14 cellular contexts compared by ENCODE assay signal in the genomic region with DNA sequence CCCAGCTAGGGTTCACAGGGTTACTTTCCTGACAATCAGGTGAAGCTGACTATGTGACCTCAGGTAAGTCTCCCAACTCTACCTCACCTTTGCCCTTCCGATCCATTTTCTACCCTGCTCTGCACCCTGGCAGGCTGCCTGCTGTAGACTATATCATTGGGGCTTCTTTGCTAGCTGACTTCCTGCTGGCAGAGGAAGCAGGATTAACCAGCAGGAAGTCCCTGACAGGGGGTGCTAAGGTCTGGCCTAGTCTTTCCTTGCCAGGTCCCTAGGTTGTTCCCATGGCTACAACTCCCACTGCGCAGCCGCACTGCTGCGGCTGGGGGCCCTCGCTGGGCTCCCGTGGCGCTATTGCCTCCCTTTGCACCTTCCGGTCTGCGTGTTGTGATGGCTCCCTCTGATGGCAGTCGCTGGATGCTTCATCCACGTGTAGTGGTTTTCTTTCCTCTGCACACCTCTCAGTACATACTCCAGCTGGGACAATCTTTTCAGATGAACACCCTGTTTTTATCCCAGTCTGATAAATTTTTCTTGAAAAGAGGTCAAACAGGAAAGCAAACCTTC.
A peak's percentile ranks its signal among the peaks of the same experiment; 100 is the strongest.
DNase-seq lines count a peak whose midpoint lies in the region; ATAC-seq and TF ChIP-seq lines count a peak whose summit lies in the region.
"Had no signal": no experiment of that assay in that cellular context is flagged by ENCODE, and none has a peak within 500 bp of the region (broad histone marks: within the 10 kb centered on the region; RNA-seq: fewer than 3 reads in every experiment).

No MANE protein-coding gene starts in this region.

- TF ChIP-seq POLR2A in IMR-90 (IDR thresholded peaks at IDR 0.05; ENCODE audit: low read depth, low read length) (no peak), adrenal gland (IDR thresholded peaks at IDR 0.05) (no peak), sigmoid colon (IDR thresholded peaks at IDR 0.05) (no peak)

- WGBS in IMR-90 (ENCODE audit: extremely low coverage in 2 of 2, insufficient read length in 1 of 2), 2 experiments = 67% methylated on average over 11 of the region's 11 CpGs; no CpG with 5 or more reads in 1 of the 2 experiments
- WGBS in adrenal gland, 4 donors = 46 to 64% (median 54%) methylated on average over 9 to 11 of the region's 11 CpGs
- 70 to 71% methylated on average over 11 of the region's 11 CpGs for WGBS in sigmoid colon, 2 donors

- in situ Hi-C loops in IMR-90 (cut with MboI; ENCODE audit: low sequenced_read_pairs) = no loop called here

- H2AK9ac ChIP-seq in IMR-90 (replicated peaks; ENCODE audit: low read depth, low read length, poor library complexity) = no peak overlapping the region

- ATAC-seq in IMR-90 (ENCODE audit: low read depth) = no peak
- ATAC-seq: activated T-cell treated with anti-CD3 and anti-CD28 coated beads, Interleukin-2, amount 50 U/mL, for 4 hours; psoas muscle had no signal

- H2BK20ac ChIP-seq in IMR-90 (ENCODE audit: low read depth, low read length) = no peak overlapping the region

- no peak overlapping the region for H3K56ac ChIP-seq in IMR-90 (ENCODE audit: extremely low read depth, insufficient read depth, low read length)

- CTCF ChIA-PET in IMR-90 (lab: Yijun Ruan, JAX) = no interaction called here

- dilution Hi-C loops in IMR-90 (cut with HindIII; ENCODE audit: low sequenced_read_pairs, unreplicated experiment) = no loop called here

- H3K9ac ChIP-seq in IMR-90 (ENCODE audit: low read depth, low read length) = no peak overlapping the region

- DNase-seq in BE2C = peak; percentile 26
- DNase-seq in IMR-90 = no peak
- peak in 5 of 7 donors; percentile 13 to 67 (median 22) for DNase-seq in adrenal gland
- peak; percentile 80 for DNase-seq in islet precursor cell
- DNase-seq in sigmoid colon = no peak
- no peak for DNase-seq in NCI-H2196 (lab: John Stamatoyannopoulos, UW; ENCODE audit: unreplicated experiment)
- no peak for DNase-seq in NCI-H2029 treated with DMSO at 0.1 percent for 48 hours (lab: John Stamatoyannopoulos, UW)
- DNase-seq in activated effector memory CD4-positive, alpha-beta T cell treated with Interleukin-2 at 50 U/mL for 16 hours = no peak
- DNase-seq: activated T-cell treated with anti-CD3 and anti-CD28 coated beads, Interleukin-2, amount 50 U/mL, for 4 hours; foreskin melanocyte; KG1; NCI-H187; psoas muscle had no signal

- H3K9me3 ChIP-seq in BE2C (no peaks in the 10 kb centered on the region), IMR-90 (ENCODE audit: control insufficient read depth, insufficient read depth, low read length) (no peaks in the 10 kb centered on the region), adrenal gland (replicated peaks in 1 of 3) (no peaks in the 10 kb centered on the region), sigmoid colon (no peaks in the 10 kb centered on the region)
- H3K9me3 ChIP-seq: psoas muscle, vagina had no signal

- no peak overlapping the region for H3K4me2 ChIP-seq in IMR-90 (ENCODE audit: low read depth, low read length)

- H3K4me1 ChIP-seq in BE2C (no peaks in the 10 kb centered on the region), IMR-90 (ENCODE audit: control insufficient read depth, insufficient read depth, low read length) (no peaks in the 10 kb centered on the region), adrenal gland (replicated peaks in 1 of 2) (no peaks in the 10 kb centered on the region), sigmoid colon (no peaks in the 10 kb centered on the region)
- H3K4me1 ChIP-seq: psoas muscle, vagina had no signal

- no peak overlapping the region for H4K5ac ChIP-seq in IMR-90 (ENCODE audit: low read depth, low read length)

- H3K27me3 ChIP-seq in BE2C (no peaks in the 10 kb centered on the region), IMR-90 (ENCODE audit: control insufficient read depth, insufficient read depth, low read length) (no peaks in the 10 kb centered on the region), adrenal gland (no peaks in the 10 kb centered on the region), sigmoid colon (no peaks in the 10 kb centered on the region)
- H3K27me3 ChIP-seq: vagina had no signal

- TF ChIP-seq EP300 in sigmoid colon (IDR thresholded peaks at IDR 0.05) = no peak

- no peak overlapping the region for H3K14ac ChIP-seq in IMR-90 (replicated peaks; ENCODE audit: low read depth, low read length)

- H3K23ac ChIP-seq in IMR-90 (ENCODE audit: low read depth, low read length) = no peak overlapping the region

- POLR2A ChIA-PET in IMR-90 (lab: Charles Lee; ENCODE audit: unreplicated experiment) = no interaction called here

- BruUV-seq in IMR-90 (replicated peaks; lab: Mats Ljungman, UMichigan) = no TSS peak

- no peaks in the 10 kb centered on the region for H3K79me1 ChIP-seq in IMR-90 (ENCODE audit: low read depth in 1 of 2, low read length in 2 of 2)

- no peak for TF ChIP-seq RAD21 in IMR-90 (IDR thresholded peaks at IDR 0.05; ENCODE audit: low read length)

- H2BK15ac ChIP-seq in IMR-90 (ENCODE audit: low read depth, low read length) = no peak overlapping the region

- H4K8ac ChIP-seq in IMR-90 (ENCODE audit: low read depth in 2 of 2, low read length in 2 of 2) = no peak overlapping the region

- TF ChIP-seq CTCF in BE2C (IDR thresholded peaks at IDR 0.05; ENCODE audit: low read depth, low read length) (peak; percentile 43), IMR-90 (conservative IDR thresholded peaks at IDR 0.05; ENCODE audit: low read depth, low read length) (no peak), adrenal gland (IDR thresholded peaks at IDR 0.05) (peak in 1 of 6 experiments; percentile 19), sigmoid colon (IDR thresholded peaks at IDR 0.05) (no peak)

- no peak overlapping the region for H3K4ac ChIP-seq in IMR-90 (ENCODE audit: low read depth, low read length)

- H2AFZ ChIP-seq in IMR-90 (replicated peaks; ENCODE audit: low read length, poor library complexity) = peak overlapping the region; percentile 26

- H4K91ac ChIP-seq in IMR-90 (ENCODE audit: insufficient read depth, low read depth, low read length) = no peak overlapping the region

- no peak overlapping the region for H3K27ac ChIP-seq in IMR-90 (ENCODE audit: insufficient read depth, low read length)
- H3K27ac ChIP-seq in adrenal gland = no peak overlapping the region
- H3K27ac ChIP-seq in sigmoid colon = no peak overlapping the region
- H3K27ac ChIP-seq: psoas muscle, vagina had no signal

- H3K4me3 ChIP-seq in BE2C (ENCODE audit: low read depth, low read length) (no peak overlapping the region), IMR-90 (ENCODE audit: insufficient read depth, low read depth, low read length) (no peak overlapping the region), adrenal gland (no peak overlapping the region), sigmoid colon (no peak overlapping the region)
- H3K4me3 ChIP-seq: psoas muscle, vagina had no signal

- no peak overlapping the region for H2BK120ac ChIP-seq in IMR-90 (ENCODE audit: low read depth, low read length)

- H3K36me3 ChIP-seq in BE2C = no peaks in the 10 kb centered on the region
- H3K36me3 ChIP-seq in IMR-90 (ENCODE audit: control insufficient read depth, insufficient read depth, low read length) = no peaks in the 10 kb centered on the region
- H3K36me3 ChIP-seq in adrenal gland (replicated peaks in 1 of 2) = no peaks in the 10 kb centered on the region
- no peaks in the 10 kb centered on the region for H3K36me3 ChIP-seq in sigmoid colon
- H3K36me3 ChIP-seq: vagina had no signal

- H3K9me1 ChIP-seq in IMR-90 (ENCODE audit: insufficient read depth, low read length) = no peaks in the 10 kb centered on the region

- intact Hi-C loops in IMR-90 (cut with micrococcal nuclease) (no loop called here), adrenal gland (cut with DNase I) (no loop called here), sigmoid colon (cut with DNase I) (no loop called here)

- no peak overlapping the region for H3K18ac ChIP-seq in IMR-90 (ENCODE audit: low read depth, low read length)

- no peak overlapping the region for H2AK5ac ChIP-seq in IMR-90 (ENCODE audit: low read depth, low read length)

- H4K20me1 ChIP-seq in IMR-90 (ENCODE audit: insufficient read depth, low read length) = no peaks in the 10 kb centered on the region

- H2BK5ac ChIP-seq in IMR-90 (ENCODE audit: low read depth, low read length, poor library complexity, severe bottlenecking) = no peak overlapping the region

TF ChIP-seq in IMR-90, 13 proteins besides CTCF, POLR2A, EP300 and RAD21:
- TF ChIP-seq FOS (IDR thresholded peaks at IDR 0.05; ENCODE audit: low read depth, low read length) = no peak
- TF ChIP-seq BHLHE40 (IDR thresholded peaks at IDR 0.05; ENCODE audit: low read depth, low read length) = no peak

Comparison
In these comparisons a context has a peak if more than half of its experiments do, and no peak if none do; other contexts are left out.
1. DNase-seq: peak in BE2C (single experiment), adrenal gland (5 of 7) and islet precursor cell (single experiment); none in IMR-90 (single experiment), sigmoid colon (single experiment), NCI-H2196 (single experiment), NCI-H2029 treated with DMSO at 0.1 percent for 48 hours (single experiment) and activated effector memory CD4-positive, alpha-beta T cell treated with Interleukin-2 at 50 U/mL for 16 hours (single experiment).